Comparison of ENCODE assay signal across 25 cellular contexts in the genomic region with DNA sequence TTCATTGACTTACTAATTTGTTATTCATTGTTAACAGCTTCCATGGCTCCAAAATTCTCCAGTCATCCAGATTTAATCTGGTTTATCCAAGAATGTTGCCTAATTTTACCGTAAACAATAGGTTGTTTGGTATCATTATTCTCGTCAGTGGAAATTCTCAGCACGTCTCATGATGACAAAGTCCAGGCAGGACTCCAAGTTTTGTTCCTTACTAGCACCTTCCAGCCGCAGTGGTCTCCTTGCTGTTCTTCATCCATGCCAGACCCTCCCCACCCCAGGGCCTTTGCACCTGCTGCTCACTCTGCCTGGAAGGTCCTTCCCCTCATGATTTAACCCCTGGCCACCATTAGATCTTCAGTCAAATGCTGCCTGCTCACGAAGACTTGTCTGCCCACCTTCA. TPM values are rescaled to one million over a fixed set of nuclear protein-coding genes. Genes with fewer than 3 reads are reported as not detected.
DNase-seq lines count a peak whose midpoint lies in the region; ATAC-seq and TF ChIP-seq lines count a peak whose summit lies in the region.
"Had no signal": no experiment of that assay in that cellular context is flagged by ENCODE, and none has a peak within 500 bp of the region (broad histone marks: within the 10 kb centered on the region; RNA-seq: fewer than 3 reads in every experiment).

No MANE protein-coding gene starts in this region.

- H3K9me3 Mint-ChIP-seq in naive thymus-derived CD8-positive, alpha-beta T cell, result no peaks in the 10 kb centered on the region
- H3K9me3 Mint-ChIP-seq: activated naive CD8-positive, alpha-beta T cell treated with anti-CD3 and anti-CD28 coated beads, Interleukin-2, amount 50 U/mL, for 24 hours had no signal

- no peaks in the 10 kb centered on the region for H3K79me2 ChIP-seq in OCI-LY7 (ENCODE audit: insufficient read depth, low read depth, low read length)

- no peak overlapping the region for H2AFZ ChIP-seq in OCI-LY7 (ENCODE audit: low read length)

- no peaks in the 10 kb centered on the region for H3K27me3 ChIP-seq in cardiac muscle cell
- H3K27me3 ChIP-seq: heart left ventricle, testis had no signal

- H3K27ac Mint-ChIP-seq in naive thymus-derived CD8-positive, alpha-beta T cell, result no peak overlapping the region
- H3K27ac Mint-ChIP-seq: activated naive CD8-positive, alpha-beta T cell treated with anti-CD3 and anti-CD28 coated beads, Interleukin-2, amount 50 U/mL, for 24 hours; memory B cell; progenitor cell of endocrine pancreas had no signal

- H4K20me1 ChIP-seq in OCI-LY7 (ENCODE audit: insufficient read depth, low read length), result no peaks in the 10 kb centered on the region

- POLR2A ChIA-PET in OCI-LY7 (lab: Charles Lee), result no interaction called here
- POLR2A ChIA-PET in naive thymus-derived CD8-positive, alpha-beta T cell (lab: Charles Lee), result no interaction called here

- H3K4me1 Mint-ChIP-seq in naive thymus-derived CD8-positive, alpha-beta T cell, result peaks cover 7 to 20% (median 15%) of the 10 kb centered on the region in 4 donors

- H3K4me3 ChIP-seq in cardiac muscle cell (no peak overlapping the region), OCI-LY7 (ENCODE audit: low read depth, low read length, poor library complexity, severe bottlenecking) (no peak overlapping the region), fibroblast of pulmonary artery (replicated peaks; ENCODE audit: low read depth, low read length) (no peak overlapping the region)
- H3K4me3 ChIP-seq: heart left ventricle, testis had no signal

- DNase-seq in cardiac muscle cell (ENCODE audit: low read depth in 1 of 2, low spot score in 1 of 2), result peak in 1 of 2 donors; percentile 65
- no peak for DNase-seq in left ventricle myocardium superior
- DNase-seq in OCI-LY7 (ENCODE audit: low spot score), result no peak
- DNase-seq in fibroblast of pulmonary artery (ENCODE audit: low read depth), result peak; percentile 53
- DNase-seq in naive thymus-derived CD8-positive, alpha-beta T cell, result no peak
- DNase-seq in globus pallidus (ENCODE audit: low spot score), result no peak
- no peak for DNase-seq in RPMI8226
- DNase-seq: activated CD8-positive, alpha-beta memory T cell treated with anti-CD3 and anti-CD28 coated beads for 24 hours; activated gamma-delta T cell treated with Interleukin-2 at 50 U/mL for 16 hours; activated naive CD8-positive, alpha-beta T cell treated with anti-CD3 and anti-CD28 coated beads, Interleukin-2, amount 50 U/mL, for 24 hours; activated T-cell treated with anti-CD3 and anti-CD28 coated beads, Interleukin-2, amount 50 U/mL, for 1 hour; AML-193; DMS79; GDM1; KG1; NCI-H226; stimulated activated CD4-positive, alpha-beta T cell treated with anti-CD3 and anti-CD28 coated beads, Interleukin-15, amount 100 ng/mL, for 24 hours; stimulated activated naive CD4-positive, alpha-beta T cell; testis had no signal

- H3K9me2 ChIP-seq in OCI-LY7 (ENCODE audit: insufficient read depth, low read length), result no peaks in the 10 kb centered on the region
- H3K9me2 ChIP-seq: SK-N-SH had no signal

- peaks cover 31% of the 10 kb centered on the region for H3K4me1 ChIP-seq in cardiac muscle cell (ENCODE audit: low read depth)
- H3K4me1 ChIP-seq in OCI-LY7 (ENCODE audit: insufficient read depth, low read length, poor library complexity, severe bottlenecking), result peaks cover 15% of the 10 kb centered on the region

- no peak for TF ChIP-seq CTCF in cardiac muscle cell (IDR thresholded peaks at IDR 0.05; ENCODE audit: low read depth, low read length)
- no peak for TF ChIP-seq CTCF in OCI-LY7 (conservative IDR thresholded peaks at IDR 0.05; ENCODE audit: low read length)
- TF ChIP-seq CTCF in fibroblast of pulmonary artery (IDR thresholded peaks at IDR 0.05; ENCODE audit: low read length, missing control alignments), result no peak

- intact Hi-C loops in left ventricle myocardium superior (cut with micrococcal nuclease) (no loop called here), OCI-LY7 (cut with micrococcal nuclease; ENCODE audit: unreplicated experiment) (no loop called here)

- H3K27ac ChIP-seq in cardiac muscle cell (peak overlapping the region; percentile 26), OCI-LY7 (ENCODE audit: low read depth, low read length, poor library complexity, severe bottlenecking) (no peak overlapping the region), temporal lobe (ENCODE audit: low read depth, low read length) (peak overlapping the region; percentile 41)
- H3K27ac ChIP-seq: neutrophil, testis had no signal

- CTCF ChIA-PET in OCI-LY7 (lab: Charles Lee; ENCODE audit: unreplicated experiment), result no interaction called here

- H3K36me3 Mint-ChIP-seq in naive thymus-derived CD8-positive, alpha-beta T cell, result no peaks in the 10 kb centered on the region
- H3K36me3 Mint-ChIP-seq: memory B cell had no signal

- H3K4me3 Mint-ChIP-seq in naive thymus-derived CD8-positive, alpha-beta T cell, result no peak overlapping the region
- H3K4me3 Mint-ChIP-seq: activated naive CD8-positive, alpha-beta T cell treated with anti-CD3 and anti-CD28 coated beads, Interleukin-2, amount 50 U/mL, for 24 hours; memory B cell had no signal

- no peak for ATAC-seq in left ventricle myocardium superior
- no peak for ATAC-seq in naive thymus-derived CD8-positive, alpha-beta T cell
- ATAC-seq: activated naive CD8-positive, alpha-beta T cell treated with anti-CD3 and anti-CD28 coated beads, Interleukin-2, amount 50 U/mL, for 24 hours; heart left ventricle had no signal

- peak overlapping the region; percentile 36; the same call in 1 of the 2 replicates for H3K4me2 ChIP-seq in OCI-LY7 (ENCODE audit: low read length)
- H3K4me2 ChIP-seq: SK-N-SH had no signal

- no TSS peak for BruUV-seq in OCI-LY7 (replicated peaks; lab: Mats Ljungman, UMichigan)

- H3K36me3 ChIP-seq in cardiac muscle cell (no peaks in the 10 kb centered on the region), OCI-LY7 (ENCODE audit: insufficient read depth, low read length) (no peaks in the 10 kb centered on the region)
- H3K36me3 ChIP-seq: neutrophil had no signal

- H3K27me3 Mint-ChIP-seq in naive thymus-derived CD8-positive, alpha-beta T cell, result no peaks in the 10 kb centered on the region
- H3K27me3 Mint-ChIP-seq: activated naive CD8-positive, alpha-beta T cell treated with anti-CD3 and anti-CD28 coated beads, Interleukin-2, amount 50 U/mL, for 24 hours; progenitor cell of endocrine pancreas had no signal

- no peaks in the 10 kb centered on the region for H3K9me3 ChIP-seq in cardiac muscle cell (ENCODE audit: low read depth)
- H3K9me3 ChIP-seq in OCI-LY7 (ENCODE audit: low read length), result no peaks in the 10 kb centered on the region
- H3K9me3 ChIP-seq: heart left ventricle, neutrophil, SK-N-SH, testis had no signal

RNA-seq across cellular contexts. Expression of gene NAA20, which starts 48.1 kb away (rescaled TPM):
- total RNA-seq in cardiac muscle cell (40.6 and 41.4 TPM in 2 replicates), left ventricle myocardium superior (65.0 TPM), OCI-LY7 (2022) (59.9 and 62.4 TPM in 2 replicates), temporal lobe (26.6 TPM)
- 142 and 145 TPM in 2 replicates for polyA plus RNA-seq in cardiac muscle cell
- 37.5 and 44.6 TPM in 2 replicates for total RNA-seq in OCI-LY7 (2014; rRNA removed; shearing (Covaris generic))
- total RNA-seq in naive thymus-derived CD8-positive, alpha-beta T cell, result 10 to 100 TPM; 40.9 to 41.5 TPM
- 10 to 100 TPM; 75.0 to 82.4 (median 79.9) TPM for polyA plus RNA-seq in naive thymus-derived CD8-positive, alpha-beta T cell
